In the genomic region with DNA sequence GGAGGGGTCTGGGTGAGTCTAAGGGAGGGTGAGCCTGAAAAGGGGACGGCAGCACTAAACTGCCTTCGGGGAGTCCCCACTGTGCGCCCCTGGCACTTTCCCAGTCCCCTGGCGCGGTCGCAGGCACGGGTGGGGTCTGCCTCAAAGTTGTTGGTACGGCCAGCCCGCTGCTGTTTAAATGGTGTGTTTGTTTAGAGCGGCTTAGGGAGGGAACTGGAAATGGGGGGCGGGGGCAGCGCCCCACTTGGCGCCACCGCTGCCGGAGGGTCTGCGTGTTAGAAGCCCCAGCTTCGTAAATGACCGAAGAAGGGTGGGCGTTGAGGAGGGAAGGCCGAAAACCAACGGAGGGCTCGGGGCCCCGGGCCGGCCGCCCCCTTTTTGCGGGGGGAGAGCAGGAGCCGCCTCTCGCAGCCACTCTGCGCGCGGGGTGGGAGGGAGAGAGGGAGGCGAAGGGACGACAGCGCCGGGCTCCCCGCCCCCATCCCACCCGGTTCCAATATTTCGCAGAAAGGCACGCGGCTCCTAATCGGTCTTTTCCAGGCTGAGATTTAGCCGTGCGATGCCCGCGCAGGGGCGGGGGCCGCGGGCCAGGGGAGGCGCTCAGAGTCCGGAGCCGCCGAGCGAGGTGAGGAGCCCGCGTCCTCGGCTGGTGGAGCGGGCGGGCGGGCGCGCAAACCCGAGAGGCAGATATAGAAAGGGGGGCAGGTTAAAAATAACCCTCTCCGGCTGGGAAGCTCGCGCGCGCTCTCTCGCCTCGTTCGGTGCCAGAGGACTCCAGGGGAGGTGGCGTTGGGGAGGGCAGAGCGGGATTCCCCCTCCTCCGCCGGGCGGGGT, we compare ENCODE assay signal across 8 cellular contexts. TPM values are rescaled to one million over a fixed set of nuclear protein-coding genes. Genes with fewer than 3 reads are reported as not detected.
A peak's percentile ranks its signal among the peaks of the same experiment; 100 is the strongest.
DNase-seq lines count a peak whose midpoint lies in the region; ATAC-seq and TF ChIP-seq lines count a peak whose summit lies in the region.

No MANE protein-coding gene starts in this region.

- no peaks in the 10 kb centered on the region for H3K36me3 Mint-ChIP-seq in activated T-helper 1 cell treated with anti-CD3 and anti-CD28 coated beads, Interleukin-12 subunit alpha, Interleukin-12 subunit beta, Interleukin-2, Interleukin-4 antibody, amounts not matched to agents 30 ng/mL and 10 ng/mL and 1 ng/mL, durations not matched to agents 14 hours and 24 hours and 36 hours (ENCODE audit: low read depth)
- no peaks in the 10 kb centered on the region for H3K36me3 Mint-ChIP-seq in naive B cell

- intact Hi-C loops in activated T-helper 1 cell treated with anti-CD3 and anti-CD28 coated beads, Interleukin-12 subunit alpha, Interleukin-12 subunit beta, Interleukin-2, Interleukin-4 antibody, amounts not matched to agents 30 ng/mL and 10 ng/mL and 1 ng/mL, durations not matched to agents 14 hours and 24 hours and 36 hours (cut with micrococcal nuclease), result loop anchor here (2.0 to 5.0 kb wide), 3 partner anchors 29 to 101 kb away; a partner anchor contains a TSS

- no peak overlapping the region for H3K27ac Mint-ChIP-seq in activated T-helper 1 cell treated with anti-CD3 and anti-CD28 coated beads, Interleukin-12 subunit alpha, Interleukin-12 subunit beta, Interleukin-2, Interleukin-4 antibody, amounts not matched to agents 30 ng/mL and 10 ng/mL and 1 ng/mL, durations not matched to agents 14 hours and 24 hours and 36 hours
- peak overlapping the region in 2 of 6 donors; percentile 54 to 62 for H3K27ac Mint-ChIP-seq in naive B cell

- peaks cover 9% of the 10 kb centered on the region for H3K27me3 Mint-ChIP-seq in activated T-helper 1 cell treated with anti-CD3 and anti-CD28 coated beads, Interleukin-12 subunit alpha, Interleukin-12 subunit beta, Interleukin-2, Interleukin-4 antibody, amounts not matched to agents 30 ng/mL and 10 ng/mL and 1 ng/mL, durations not matched to agents 14 hours and 24 hours and 36 hours (ENCODE audit: insufficient read depth)
- H3K27me3 Mint-ChIP-seq in naive B cell, result peaks cover 0 to 11% (median 9%) of the 10 kb centered on the region in 3 donors

- H3K4me3 ChIP-seq in fibroblast of mammary gland (ENCODE audit: control insufficient read depth, low read depth, low read length), result peak overlapping the region; percentile 28

- H3K9me3 Mint-ChIP-seq in activated T-helper 1 cell treated with anti-CD3 and anti-CD28 coated beads, Interleukin-12 subunit alpha, Interleukin-12 subunit beta, Interleukin-2, Interleukin-4 antibody, amounts not matched to agents 30 ng/mL and 10 ng/mL and 1 ng/mL, durations not matched to agents 14 hours and 24 hours and 36 hours, result no peaks in the 10 kb centered on the region
- no peaks in the 10 kb centered on the region for H3K9me3 Mint-ChIP-seq in naive B cell

- peak; percentile 36 for DNase-seq in GM10248 (ENCODE audit: extremely low spot score)
- DNase-seq in NCI-H2171 treated with DMSO at 0.1 percent for 48 hours (lab: John Stamatoyannopoulos, UW), result peak; percentile 82
- no peak for DNase-seq in activated T-helper 1 cell treated with anti-CD3 and anti-CD28 coated beads, Interleukin-12 subunit alpha, Interleukin-12 subunit beta, Interleukin-2, Interleukin-4 antibody, amounts not matched to agents 30 ng/mL and 10 ng/mL and 1 ng/mL, durations not matched to agents 14 hours and 24 hours and 36 hours (ENCODE audit: low spot score)
- DNase-seq in fibroblast of mammary gland (ENCODE audit: low read depth), result peak; percentile 48
- DNase-seq in naive B cell, result no peak
- peak; percentile 84 for DNase-seq in ureter (ENCODE audit: low spot score)
- DNase-seq in H4 (ENCODE audit: low spot score), result no peak
- DNase-seq in NCI-H1048 (lab: John Stamatoyannopoulos, UW), result no peak

- H3K4me3 Mint-ChIP-seq in activated T-helper 1 cell treated with anti-CD3 and anti-CD28 coated beads, Interleukin-12 subunit alpha, Interleukin-12 subunit beta, Interleukin-2, Interleukin-4 antibody, amounts not matched to agents 30 ng/mL and 10 ng/mL and 1 ng/mL, durations not matched to agents 14 hours and 24 hours and 36 hours, result peak overlapping the region; percentile 33
- H3K4me3 Mint-ChIP-seq in naive B cell, result peak overlapping the region; percentile 81 to 95 (median 88)

- no peaks in the 10 kb centered on the region for H3K4me1 Mint-ChIP-seq in activated T-helper 1 cell treated with anti-CD3 and anti-CD28 coated beads, Interleukin-12 subunit alpha, Interleukin-12 subunit beta, Interleukin-2, Interleukin-4 antibody, amounts not matched to agents 30 ng/mL and 10 ng/mL and 1 ng/mL, durations not matched to agents 14 hours and 24 hours and 36 hours (ENCODE audit: low read depth)
- peaks cover 25 to 50% (median 39%) of the 10 kb centered on the region in 3 donors for H3K4me1 Mint-ChIP-seq in naive B cell

- POLR2A ChIA-PET in GM10248 (lab: Yijun Ruan, JAX), result no interaction called here

- peak; percentile 28 to 29 for ATAC-seq in naive B cell (ENCODE audit: low read depth in 2 of 2)

- CTCF ChIA-PET in GM10248 (lab: Yijun Ruan, JAX), result interaction anchor here (1.1 to 1.9 kb wide), 6 partner anchors 19 to 78 kb away, joined by 3 to 6 read pairs (median 4); no protein-coding TSS in a partner anchor

- TF ChIP-seq CTCF in GM10248 (IDR thresholded peaks at IDR 0.05; ENCODE audit: control extremely low read depth, extremely low read depth, low read depth, missing control alignments) (no peak), fibroblast of mammary gland (conservative IDR thresholded peaks at IDR 0.05; ENCODE audit: control insufficient read depth, insufficient read depth, low read depth, low read length) (no peak)

RNA-seq across cellular contexts. Expression of a gene that starts 55.0 kb away (rescaled TPM):
- total RNA-seq in activated T-helper 1 cell treated with anti-CD3 and anti-CD28 coated beads, Interleukin-12 subunit alpha, Interleukin-12 subunit beta, Interleukin-2, Interleukin-4 antibody, amounts not matched to agents 30 ng/mL and 10 ng/mL and 1 ng/mL, durations not matched to agents 14 hours and 24 hours and 36 hours, result 167 and 172 TPM in 2 replicates
- polyA plus RNA-seq in naive B cell (ENCODE audit: low read depth in 6 of 6), result 10 to 100 TPM in 1 of 6 donors, 1 to 10 TPM in 5; 4.8 to 10.0 (median 5.4) TPM
- total RNA-seq in ureter, result 127 TPM
- 63.9 and 65.8 TPM in 2 replicates for total RNA-seq in H4 (2014; rRNA removed; shearing (Covaris generic))

Comparison
In these comparisons a context has a peak if more than half of its experiments do, and no peak if none do; other contexts are left out.
1. DNase-seq: peak in GM10248 (single experiment), NCI-H2171 treated with DMSO at 0.1 percent for 48 hours (single experiment), fibroblast of mammary gland (single experiment) and ureter (single experiment); none in activated T-helper 1 cell treated with anti-CD3 and anti-CD28 coated beads, Interleukin-12 subunit alpha, Interleukin-12 subunit beta, Interleukin-2, Interleukin-4 antibody, amounts not matched to agents 30 ng/mL and 10 ng/mL and 1 ng/mL, durations not matched to agents 14 hours and 24 hours and 36 hours (single experiment), naive B cell (single experiment), H4 (single experiment) and NCI-H1048 (single experiment).